ENCODE assay signal across 1 cellular context in the genomic region with DNA sequence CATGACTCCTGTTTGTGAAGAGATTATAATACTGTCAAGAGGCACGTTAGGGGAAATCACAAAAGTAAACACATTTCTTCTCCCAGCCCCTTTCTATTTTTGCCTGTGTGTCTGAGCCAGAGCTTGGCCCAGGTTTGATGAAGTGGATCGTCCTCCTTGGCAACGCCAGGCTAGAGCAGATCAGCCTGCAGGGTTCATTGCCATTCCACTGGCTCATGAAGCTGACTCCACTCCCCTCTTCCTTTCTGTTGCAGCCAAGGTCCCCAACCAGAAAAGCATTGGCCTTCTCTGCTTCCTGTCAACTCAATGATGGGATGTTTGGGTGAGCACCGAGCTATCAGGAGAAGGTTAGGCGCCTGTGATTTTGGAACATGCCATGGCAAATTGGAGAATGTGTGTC.
TF ChIP-seq lines count a peak whose summit lies in the region.

No MANE protein-coding gene starts in this region.

TF ChIP-seq in SK-N-SH, 30 proteins besides CTCF, POLR2A, EP300 and RAD21 (continued from another document):
- TF ChIP-seq, protein P1, sequence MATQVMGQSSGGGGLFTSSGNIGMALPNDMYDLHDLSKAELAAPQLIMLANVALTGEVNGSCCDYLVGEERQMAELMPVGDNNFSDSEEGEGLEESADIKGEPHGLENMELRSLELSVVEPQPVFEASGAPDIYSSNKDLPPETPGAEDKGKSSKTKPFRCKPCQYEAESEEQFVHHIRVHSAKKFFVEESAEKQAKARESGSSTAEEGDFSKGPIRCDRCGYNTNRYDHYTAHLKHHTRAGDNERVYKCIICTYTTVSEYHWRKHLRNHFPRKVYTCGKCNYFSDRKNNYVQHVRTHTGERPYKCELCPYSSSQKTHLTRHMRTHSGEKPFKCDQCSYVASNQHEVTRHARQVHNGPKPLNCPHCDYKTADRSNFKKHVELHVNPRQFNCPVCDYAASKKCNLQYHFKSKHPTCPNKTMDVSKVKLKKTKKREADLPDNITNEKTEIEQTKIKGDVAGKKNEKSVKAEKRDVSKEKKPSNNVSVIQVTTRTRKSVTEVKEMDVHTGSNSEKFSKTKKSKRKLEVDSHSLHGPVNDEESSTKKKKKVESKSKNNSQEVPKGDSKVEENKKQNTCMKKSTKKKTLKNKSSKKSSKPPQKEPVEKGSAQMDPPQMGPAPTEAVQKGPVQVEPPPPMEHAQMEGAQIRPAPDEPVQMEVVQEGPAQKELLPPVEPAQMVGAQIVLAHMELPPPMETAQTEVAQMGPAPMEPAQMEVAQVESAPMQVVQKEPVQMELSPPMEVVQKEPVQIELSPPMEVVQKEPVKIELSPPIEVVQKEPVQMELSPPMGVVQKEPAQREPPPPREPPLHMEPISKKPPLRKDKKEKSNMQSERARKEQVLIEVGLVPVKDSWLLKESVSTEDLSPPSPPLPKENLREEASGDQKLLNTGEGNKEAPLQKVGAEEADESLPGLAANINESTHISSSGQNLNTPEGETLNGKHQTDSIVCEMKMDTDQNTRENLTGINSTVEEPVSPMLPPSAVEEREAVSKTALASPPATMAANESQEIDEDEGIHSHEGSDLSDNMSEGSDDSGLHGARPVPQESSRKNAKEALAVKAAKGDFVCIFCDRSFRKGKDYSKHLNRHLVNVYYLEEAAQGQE (IDR thresholded peaks at IDR 0.05; ENCODE audit: low read depth, low read length), result no peak
- no peak for TF ChIP-seq RFX5 (IDR thresholded peaks at IDR 0.05; ENCODE audit: low read length)
- TF ChIP-seq JUND (IDR thresholded peaks at IDR 0.05), result no peak
- no peak for TF ChIP-seq EZH2phosphoT487 (IDR thresholded peaks at IDR 0.05; ENCODE audit: borderline replicate concordance, low read depth)
- no peak for TF ChIP-seq YY1 (IDR thresholded peaks at IDR 0.05; ENCODE audit: low read depth)
- TF ChIP-seq FOXM1 (IDR thresholded peaks at IDR 0.05; ENCODE audit: low read depth), result no peak
- TF ChIP-seq, protein P2, sequence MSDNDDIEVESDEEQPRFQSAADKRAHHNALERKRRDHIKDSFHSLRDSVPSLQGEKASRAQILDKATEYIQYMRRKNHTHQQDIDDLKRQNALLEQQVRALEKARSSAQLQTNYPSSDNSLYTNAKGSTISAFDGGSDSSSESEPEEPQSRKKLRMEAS (IDR thresholded peaks at IDR 0.05; ENCODE audit: low read depth), result no peak
- TF ChIP-seq GATA2 (CRISPR knock-in tag; IDR thresholded peaks at IDR 0.05), result no peak
- TF ChIP-seq, protein P3, sequence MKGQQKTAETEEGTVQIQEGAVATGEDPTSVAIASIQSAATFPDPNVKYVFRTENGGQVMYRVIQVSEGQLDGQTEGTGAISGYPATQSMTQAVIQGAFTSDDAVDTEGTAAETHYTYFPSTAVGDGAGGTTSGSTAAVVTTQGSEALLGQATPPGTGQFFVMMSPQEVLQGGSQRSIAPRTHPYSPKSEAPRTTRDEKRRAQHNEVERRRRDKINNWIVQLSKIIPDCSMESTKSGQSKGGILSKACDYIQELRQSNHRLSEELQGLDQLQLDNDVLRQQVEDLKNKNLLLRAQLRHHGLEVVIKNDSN (IDR thresholded peaks at IDR 0.05; ENCODE audit: borderline replicate concordance, low read depth), result no peak
